Comparison of ENCODE assay signal across 27 cellular contexts in genomic region chr6:64467656-64468055, GRCh38.
"Had no signal": no experiment of that assay in that cellular context is flagged by ENCODE, and none has a peak within 500 bp of the region (broad histone marks: within the 10 kb centered on the region; RNA-seq: fewer than 3 reads in every experiment).

No MANE protein-coding gene starts in this region.

- H3K27me3 ChIP-seq: adrenal gland, ascending aorta had no signal

- H3K36me3 ChIP-seq: adrenal gland, ascending aorta had no signal

- H3K4me3 ChIP-seq: adrenal gland, ascending aorta had no signal

- H3K27ac ChIP-seq: adrenal gland, ascending aorta had no signal

- DNase-seq: activated CD4-positive, alpha-beta memory T cell treated with anti-CD3 and anti-CD28 coated beads for 36 hours; activated CD4-positive, alpha-beta T cell treated with anti-CD3 and anti-CD28 coated beads for 36 hours; activated CD4-positive, alpha-beta T cell treated with anti-CD3 and anti-CD28 coated beads, Interleukin-2, amount 10 ng/mL, durations not matched to agents 24 days and 14 days; activated CD4-positive, CD25-positive, alpha-beta regulatory T cell; activated CD4-positive, CD25-positive, alpha-beta regulatory T cell treated with anti-CD3 and anti-CD28 coated beads, Interleukin-2, amount 50 U/mL, for 72 hours; activated CD8-positive, alpha-beta memory T cell treated with anti-CD3 and anti-CD28 coated beads, Interleukin-2, amount 10 ng/mL, durations not matched to agents 7 days and 5 days; activated CD8-positive, alpha-beta memory T cell treated with anti-CD3 and anti-CD28 coated beads, Interleukin-2, amount 50 U/mL, for 4 hours; activated CD8-positive, alpha-beta T cell treated with anti-CD3 and anti-CD28 coated beads, Interleukin-2, amount 10 ng/mL, durations not matched to agents 7 days and 5 days; activated effector memory CD4-positive, alpha-beta T cell treated with anti-CD3 and anti-CD28 coated beads, Interleukin-2, amount 50 U/mL, for 16 hours; activated naive CD4-positive, alpha-beta T cell treated with anti-CD3 and anti-CD28 coated beads for 36 hours; activated naive CD8-positive, alpha-beta T cell treated with anti-CD3 and anti-CD28 coated beads for 36 hours; activated naive CD8-positive, alpha-beta T cell treated with anti-CD3 and anti-CD28 coated beads, Interleukin-2, amount 50 U/mL, for 24 hours; activated T-cell treated with anti-CD3 and anti-CD28 coated beads, Interleukin-2, amount 50 U/mL, for 1 hour; activated T-cell treated with anti-CD3 and anti-CD28 coated beads, Interleukin-2, amount 50 U/mL, for 48 hours; adrenal gland; amygdala; cortex of kidney; dermis blood vessel endothelial cell; effector CD4-positive, alpha-beta T cell; foreskin fibroblast; glutamatergic neuron; T-helper 2 cell had no signal

- H3K4me1 ChIP-seq: adrenal gland, ascending aorta had no signal

- ATAC-seq: activated CD4-positive, alpha-beta T cell treated with anti-CD3 and anti-CD28 coated beads for 36 hours; activated CD8-positive, alpha-beta memory T cell treated with anti-CD3 and anti-CD28 coated beads, Interleukin-2, amount 10 ng/mL, durations not matched to agents 7 days and 5 days; activated CD8-positive, alpha-beta T cell treated with anti-CD3 and anti-CD28 coated beads, Interleukin-2, amount 10 ng/mL, durations not matched to agents 7 days and 5 days; activated naive CD8-positive, alpha-beta T cell treated with anti-CD3 and anti-CD28 coated beads, Interleukin-2, amount 50 U/mL, for 24 hours; esophagus mucosa had no signal

- H3K9me3 ChIP-seq: adrenal gland had no signal

- FAIRE-seq: colon, endometrium, frontal cortex had no signal
